In the genomic region with DNA sequence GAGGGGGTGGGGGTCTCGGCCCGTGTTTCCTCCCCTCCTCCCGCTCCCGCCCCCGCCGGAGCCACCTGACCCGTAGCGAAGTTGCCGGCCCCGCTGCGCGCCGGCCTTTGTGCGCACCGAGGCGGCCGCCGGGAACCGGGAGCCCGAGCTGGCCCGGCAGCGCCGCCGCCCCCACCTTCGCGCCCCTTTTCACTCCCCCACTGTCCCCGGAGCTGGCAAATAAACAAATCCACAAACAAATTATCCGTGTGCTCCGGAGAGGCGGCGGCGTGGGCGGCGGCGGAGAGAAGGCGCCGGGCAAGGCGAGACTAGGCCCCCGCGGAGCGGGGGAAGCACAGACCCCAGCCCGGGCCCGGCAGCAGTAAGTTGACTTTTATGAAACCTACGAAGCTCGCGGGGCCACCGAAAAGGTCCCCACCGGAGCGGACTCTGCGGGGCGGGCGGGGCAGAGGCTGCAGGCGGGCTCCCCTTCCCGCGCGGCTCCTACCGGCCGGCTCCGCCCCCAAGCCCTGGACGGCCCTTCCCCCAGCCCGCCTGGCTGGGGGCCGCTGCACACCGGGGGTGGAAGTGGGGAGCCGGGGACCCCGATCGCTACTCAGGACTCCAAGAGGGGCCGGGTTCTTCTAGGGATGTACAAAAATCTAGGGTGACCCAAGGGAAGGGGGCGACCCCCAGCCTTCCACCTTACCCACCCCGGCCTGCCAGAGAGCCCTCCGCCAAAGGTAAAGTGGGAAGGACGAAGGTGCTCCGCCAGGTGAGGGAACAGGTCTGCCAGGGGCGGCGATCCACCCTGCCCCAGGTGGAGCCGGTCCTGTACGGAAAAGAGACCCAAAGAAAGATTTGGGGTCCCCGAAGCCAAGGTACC, we compare ENCODE assay signal across 22 cellular contexts. TPM values are rescaled to one million over a fixed set of nuclear protein-coding genes. Genes with fewer than 3 reads are reported as not detected.
DNase-seq lines count a peak whose midpoint lies in the region; ATAC-seq, FAIRE-seq and TF ChIP-seq lines count a peak whose summit lies in the region.
"Had no signal": no experiment of that assay in that cellular context is flagged by ENCODE, and none has a peak within 500 bp of the region (broad histone marks: within the 10 kb centered on the region; RNA-seq: fewer than 3 reads in every experiment).

No MANE protein-coding gene starts in this region.

- H4K20me1 ChIP-seq in GM23338 (replicated peaks; ENCODE audit: insufficient read depth), result no peaks in the 10 kb centered on the region
- H4K20me1 ChIP-seq in K562 (replicated peaks; ENCODE audit: control insufficient read depth, insufficient read depth, low read length), result peaks cover 4% of the 10 kb centered on the region

- no peak overlapping the region for H3K27ac Mint-ChIP-seq in GM23338
- H3K27ac Mint-ChIP-seq: T-cell had no signal

- H3K4me1 ChIP-seq in A549 (peaks cover 46% of the 10 kb centered on the region), GM23338 (ENCODE audit: insufficient read depth) (peaks cover 34% of the 10 kb centered on the region), K562 (replicated peaks in 1 of 2; ENCODE audit: control insufficient read depth in 2 of 2, insufficient read depth in 2 of 2, low read length in 2 of 2) (peaks cover 0 to 49% of the 10 kb centered on the region in 2 experiments; a peak in 2 of 5 replicates), iPS-20b (ENCODE audit: insufficient read depth, low read length) (peaks cover 21% of the 10 kb centered on the region; the same call in 1 of the 2 replicates)

- no peaks in the 10 kb centered on the region; the same call in 2 of the 3 replicates for H3K36me3 Mint-ChIP-seq in GM23338 (ENCODE audit: low read depth)
- H3K36me3 Mint-ChIP-seq: T-cell had no signal

- DNase-seq in A549 (ENCODE audit: low read depth in 1 of 2, low spot score in 1 of 2) (no peak), GM23338 (ENCODE audit: low spot score) (no peak), K562 (ENCODE audit: extremely low read depth in 1 of 4, low spot score in 3 of 4) (peak in 2 of 4 experiments; percentile 44 to 45), foreskin melanocyte (no peak), NCI-H187 treated with DMSO at 0.1 percent for 48 hours (lab: John Stamatoyannopoulos, UW) (no peak)
- DNase-seq in central memory CD4-positive, alpha-beta T cell, result no peak
- DNase-seq: activated CD4-positive, alpha-beta T cell treated with anti-CD3 and anti-CD28 coated beads, Interleukin-2, amount 50 U/mL, for 4 hours; activated naive CD4-positive, alpha-beta T cell; activated T-cell treated with anti-CD3 and anti-CD28 coated beads for 4 hours; aorta; COR-L47; foreskin fibroblast; HCEC 1CT; NCI-H1417 treated with DMSO at 0.1 percent for 48 hours; NCI-H510A; SHP77 treated with DMSO at 0.1 percent for 48 hours; stimulated activated naive CD4-positive, alpha-beta T cell treated with Interleukin-2 at 50 U/mL for 16 hours; T-cell; transverse colon had no signal

- H3K9me3 Mint-ChIP-seq in GM23338, result no peaks in the 10 kb centered on the region
- H3K9me3 Mint-ChIP-seq: T-cell had no signal

- peaks cover 3% of the 10 kb centered on the region; the same call in 1 of the 2 replicates for H3F3A ChIP-seq in GM23338 (replicated peaks; ENCODE audit: low read depth)

- H3K36me3 ChIP-seq in GM23338 (ENCODE audit: insufficient read depth) (no peaks in the 10 kb centered on the region), K562 (ENCODE audit: control insufficient read depth, insufficient read depth, low read length) (no peaks in the 10 kb centered on the region), iPS-20b (ENCODE audit: insufficient read depth, low read depth, low read length) (no peaks in the 10 kb centered on the region)
- H3K36me3 ChIP-seq: right atrium auricular region, transverse colon had no signal

- 4% methylated on average over 27 of the region's 77 CpGs for WGBS in A549 (ENCODE audit: missing lambda C conversion rate)
- 8% methylated on average over 44 of the region's 77 CpGs for WGBS in K562 (ENCODE audit: insufficient coverage, low coverage, missing lambda C conversion rate)

- in situ Hi-C loops in K562 (cut with MboI), result no loop called here

- peaks cover 19% of the 10 kb centered on the region for H3K4me1 Mint-ChIP-seq in GM23338

- H3K79me2 ChIP-seq in GM23338 (replicated peaks; ENCODE audit: insufficient read depth) (no peaks in the 10 kb centered on the region), K562 (ENCODE audit: control insufficient read depth, insufficient read depth, low read length) (no peaks in the 10 kb centered on the region)

- H3K9ac ChIP-seq in K562 (ENCODE audit: insufficient read depth in 1 of 2, low read depth in 2 of 2, low read length in 2 of 2) (no peak overlapping the region), iPS-20b (ENCODE audit: low read depth, low read length) (no peak overlapping the region)

- peak overlapping the region; percentile 69 for H3K4me3 Mint-ChIP-seq in GM23338

- intact Hi-C loops in K562 (cut with micrococcal nuclease), result no loop called here

- peaks cover 3% of the 10 kb centered on the region for H3K9me1 ChIP-seq in K562 (ENCODE audit: control insufficient read depth, insufficient read depth, low read length)

- H3K4me3 ChIP-seq in A549 (peak overlapping the region; percentile 41), GM23338 (peak overlapping the region; percentile 69), K562 (no peak overlapping the region), iPS-20b (ENCODE audit: low read length) (peak overlapping the region; percentile 51)
- H3K4me3 ChIP-seq: transverse colon had no signal

- CTCF ChIA-PET in A549 (lab: Yijun Ruan, JAX), result interaction anchor here (0.6 to 4.1 kb wide), 6 partner anchors 10 to 300 kb away, joined by 3 to 28 read pairs (median 4); no protein-coding TSS in a partner anchor
- CTCF ChIA-PET in K562 (lab: Yijun Ruan, JAX; ENCODE audit: low intra/inter-chr PET ratio), result no interaction called here

- peak overlapping the region in 1 of 2 experiments; percentile 42; a peak in 2 of 6 replicates for H3K27ac ChIP-seq in A549
- H3K27ac ChIP-seq in GM23338 (ENCODE audit: low read depth), result no peak overlapping the region
- no peak overlapping the region for H3K27ac ChIP-seq in K562 (ENCODE audit: extremely low read depth, low read depth, low read length)
- H3K27ac ChIP-seq in iPS-20b (ENCODE audit: low read length), result no peak overlapping the region
- H3K27ac ChIP-seq: right atrium auricular region, transverse colon had no signal

- H3K27me3 ChIP-seq in GM23338 (ENCODE audit: insufficient read depth), result peaks cover 56% of the 10 kb centered on the region
- H3K27me3 ChIP-seq in K562 (ENCODE audit: control insufficient read depth in 2 of 2, insufficient read depth in 2 of 2, low read length in 2 of 2), result peaks cover 2 to 34% of the 10 kb centered on the region in 2 experiments; a peak in 3 of 5 replicates
- H3K27me3 ChIP-seq in iPS-20b (ENCODE audit: insufficient read depth, low read length), result peaks cover 95% of the 10 kb centered on the region

- TF ChIP-seq EP300 in A549 (IDR thresholded peaks at IDR 0.05), result no peak
- TF ChIP-seq EP300 in K562 (IDR thresholded peaks at IDR 0.05; ENCODE audit: low read length), result no peak

- peak overlapping the region; percentile 96 for H3K4me2 ChIP-seq in A549
- H3K4me2 ChIP-seq in GM23338, result peak overlapping the region; percentile 89
- H3K4me2 ChIP-seq in K562 (ENCODE audit: insufficient read depth, low read length), result no peak overlapping the region

- no peaks in the 10 kb centered on the region for H3K9me2 ChIP-seq in GM23338 (ENCODE audit: insufficient read depth)

- no peak for FAIRE-seq in A549 (lab: Jason Lieb, UNC)
- no peak for FAIRE-seq in K562 (lab: Jason Lieb, UNC)

- TF ChIP-seq CTCF in A549 (IDR thresholded peaks at IDR 0.05) (no peak), GM23338 (conservative IDR thresholded peaks at IDR 0.05; ENCODE audit: low read depth in 2 of 2) (no peak), K562 (IDR thresholded peaks at IDR 0.05 in 2 of 3, conservative IDR thresholded peaks at IDR 0.05 in 1 of 3; ENCODE audit: insufficient read depth in 2 of 3, low read depth in 1 of 3, low read length in 3 of 3) (no peak)

- no peak for TF ChIP-seq RAD21 in A549 (conservative IDR thresholded peaks at IDR 0.05 in 1 of 2, IDR thresholded peaks at IDR 0.05 in 1 of 2)
- TF ChIP-seq RAD21 in K562 (CRISPR knock-in tag; conservative IDR thresholded peaks at IDR 0.05 in 1 of 2, IDR thresholded peaks at IDR 0.05 in 1 of 2), result no peak

- H3K9me3 ChIP-seq in A549 (no peaks in the 10 kb centered on the region), K562 (replicated peaks; ENCODE audit: control insufficient read depth, insufficient read depth, low read depth, low read length) (no peaks in the 10 kb centered on the region), iPS-20b (ENCODE audit: insufficient read depth, low read depth, low read length) (no peaks in the 10 kb centered on the region)
- H3K9me3 ChIP-seq: right atrium auricular region, transverse colon had no signal

- BruUV-seq in K562 (replicated peaks; lab: Mats Ljungman, UMichigan), result no TSS peak

- H2AFZ ChIP-seq in GM23338 (peak overlapping the region; percentile 92), K562 (ENCODE audit: low read depth, low read length) (no peak overlapping the region)

- H3K27me3 Mint-ChIP-seq in GM23338 (ENCODE audit: insufficient read depth, low read depth, poor library complexity), result peaks cover 55% of the 10 kb centered on the region

- TF ChIP-seq POLR2A in A549 (IDR thresholded peaks at IDR 0.05; ENCODE audit: low read length) (no peak), K562 (conservative IDR thresholded peaks at IDR 0.05) (no peak)

- POLR2A ChIA-PET in A549 (lab: Yijun Ruan, JAX), result no interaction called here
- POLR2A ChIA-PET in K562 (lab: Yijun Ruan, JAX), result no interaction called here

- no peak for ATAC-seq in A549
- no peak for ATAC-seq in GM23338
- no peak for ATAC-seq in K562
- no peak for ATAC-seq in HG03196 (IDR thresholded peaks at IDR 0.05; ENCODE audit: unreplicated experiment)
- ATAC-seq: T-cell had no signal

RNA-seq across cellular contexts. Expression of gene YTHDF1, which starts 40.7 kb away (rescaled TPM):
- polyA plus RNA-seq in A549 (2011; rRNA removed), result 31.4 and 31.8 TPM in 2 replicates
- 20.9 and 23.8 TPM in 2 replicates for polyA plus RNA-seq in A549 (2012; cell fraction: cytosol; rRNA removed)
- polyA plus RNA-seq in A549 (2012; cell fraction: nucleus; rRNA removed), result 23.7 and 28.7 TPM in 2 replicates
- polyA plus RNA-seq in A549 (2017; fragmentation: RNase III; extraction: RNeasy Plus Mini Kit Qiagen cat#74134 plus additional on column Dnase treatment), result 33.4 to 37.9 TPM (median 37.8 TPM) in 3 replicates
- 27.1 and 30.7 TPM in 2 replicates for polyA minus RNA-seq in A549 (2011; rRNA and poly(A)+ RNA removed)
- total RNA-seq in GM23338 (2014; rRNA removed; shearing (Covaris generic)), result 64.3 and 64.5 TPM in 2 replicates
- 30.9 and 34.9 TPM in 2 replicates for polyA plus RNA-seq in GM23338 (2016; fragmentation: Nextera tagmentation; extraction: Ambion mirVana)
- 41.5 and 53.5 TPM in 2 replicates for total RNA-seq in K562 (2011; cell fraction: chromatin; rRNA removed; ENCODE audit: low replicate concordance)
- total RNA-seq in K562 (2011; cell fraction: nucleolus; rRNA removed), result 31.1 and 36.5 TPM in 2 replicates
- total RNA-seq in K562 (2011; cell fraction: nucleoplasm; rRNA removed), result 30.2 and 31.3 TPM in 2 replicates
- 20.8 and 26.6 TPM in 2 replicates for total RNA-seq in K562 (2014; rRNA removed)
- total RNA-seq in K562 (2014; rRNA removed; fragmentation: Illumina TruSeq; extraction: Trizol), result 18.0 and 19.0 TPM in 2 replicates
- 26.5 and 27.8 TPM in 2 replicates for total RNA-seq in K562 (2015; rRNA removed; fragmentation: Illumina TruSeq; extraction: Trizol)
- 41.8 and 42.4 TPM in 2 replicates for total RNA-seq in K562 (2021)
- polyA plus RNA-seq in K562 (2011; rRNA removed), result 20.5 and 27.9 TPM in 2 replicates
- 21.3 and 25.6 TPM in 2 replicates for polyA plus RNA-seq in K562 (2011; cell fraction: cytosol; rRNA removed)
- polyA plus RNA-seq in K562 (2011; cell fraction: nucleus; rRNA removed), result 38.5 and 52.3 TPM in 2 replicates
- polyA plus RNA-seq in K562 (2012), result 27.6 and 28.6 TPM in 2 replicates
- polyA plus RNA-seq in K562 (2014; fragmentation: Illumina TruSeq; extraction: Trizol), result 29.3 and 31.6 TPM in 2 replicates
- polyA plus RNA-seq in K562 (2014; fragmentation: Nextera tagmentation; extraction: Ambion mirVana), result 10 to 100 TPM; 10.1 to 11.1 TPM
- 28.6 and 33.2 TPM in 2 replicates for polyA plus RNA-seq in K562 (2014; rRNA removed)
- 14.0 and 22.8 TPM in 2 replicates for polyA minus RNA-seq in K562 (2011; rRNA and poly(A)+ RNA removed)
- 24.0 and 25.9 TPM in 2 replicates for polyA minus RNA-seq in K562 (2011; cell fraction: cytosol; rRNA and poly(A)+ RNA removed)
- polyA minus RNA-seq in K562 (2011; cell fraction: nucleus; rRNA and poly(A)+ RNA removed), result 8.9 and 11.0 TPM in 2 replicates
